8 cellular contexts compared by ENCODE assay signal in genomic region chr7:2231992-2232765, GRCh38.
DNase-seq lines count a peak whose midpoint lies in the region; ATAC-seq and TF ChIP-seq lines count a peak whose summit lies in the region.

No MANE protein-coding gene starts in this region.

- peaks cover 48 to 50% of the 10 kb centered on the region in 2 donors for H3K36me3 Mint-ChIP-seq in stimulated activated naive B cell treated with anti-CD40 and anti-IgM and Interleukin-4, amounts not matched to agents 10 μg/mL and 1 μg/mL and 100 μg/mL, for 72 hours

- H3K27ac Mint-ChIP-seq in stimulated activated naive B cell treated with anti-CD40 and anti-IgM and Interleukin-4, amounts not matched to agents 10 μg/mL and 1 μg/mL and 100 μg/mL, for 72 hours, result peak overlapping the region; percentile 91

- peaks cover 2% of the 10 kb centered on the region in 2 donors for H3K9me3 Mint-ChIP-seq in stimulated activated naive B cell treated with anti-CD40 and anti-IgM and Interleukin-4, amounts not matched to agents 10 μg/mL and 1 μg/mL and 100 μg/mL, for 72 hours

- in situ Hi-C loops in astrocyte of the spinal cord (cut with HindIII; ENCODE audit: low sequenced_read_pairs), result no loop called here

- ATAC-seq in HG02623 (IDR thresholded peaks at IDR 0.05; ENCODE audit: unreplicated experiment), result peak; percentile 27
- ATAC-seq in stimulated activated naive B cell treated with anti-CD40 and anti-IgM and Interleukin-4, amounts not matched to agents 10 μg/mL and 1 μg/mL and 100 μg/mL, for 72 hours (replicated peaks), result peak; percentile 41 to 48

- no peak for TF ChIP-seq CTCF in astrocyte of the spinal cord (IDR thresholded peaks at IDR 0.05; ENCODE audit: low read depth, low read length)

- peaks cover 32 to 61% of the 10 kb centered on the region in 2 donors for H3K4me1 Mint-ChIP-seq in stimulated activated naive B cell treated with anti-CD40 and anti-IgM and Interleukin-4, amounts not matched to agents 10 μg/mL and 1 μg/mL and 100 μg/mL, for 72 hours

- peak overlapping the region; percentile 78 for H3K4me3 ChIP-seq in astrocyte of the spinal cord (ENCODE audit: low read depth, low read length)

- no peaks in the 10 kb centered on the region for H3K27me3 Mint-ChIP-seq in stimulated activated naive B cell treated with anti-CD40 and anti-IgM and Interleukin-4, amounts not matched to agents 10 μg/mL and 1 μg/mL and 100 μg/mL, for 72 hours

- H3K4me3 Mint-ChIP-seq in stimulated activated naive B cell treated with anti-CD40 and anti-IgM and Interleukin-4, amounts not matched to agents 10 μg/mL and 1 μg/mL and 100 μg/mL, for 72 hours, result peak overlapping the region; percentile 92 to 93

- peak; percentile 69 for DNase-seq in NCI-H1092 treated with DMSO at 0.1 percent for 48 hours (lab: John Stamatoyannopoulos, UW)
- no peak for DNase-seq in NCI-H1092 (lab: John Stamatoyannopoulos, UW)
- DNase-seq in NCI-H69 (lab: John Stamatoyannopoulos, UW), result peak; percentile 59
- DNase-seq in astrocyte of the spinal cord (ENCODE audit: low read depth, low spot score), result no peak
- DNase-seq in iris pigment epithelial cell (ENCODE audit: low read depth), result peak; percentile 17
- no peak for DNase-seq in stimulated activated naive B cell treated with anti-CD40 and anti-IgM and Interleukin-4, amounts not matched to agents 10 μg/mL and 1 μg/mL and 100 μg/mL, for 72 hours
- DNase-seq in Kasumi-1 (lab: John Stamatoyannopoulos, UW), result no peak

Comparison
In these comparisons a context has a peak if more than half of its experiments do, and no peak if none do; other contexts are left out.
1. DNase-seq: peak in NCI-H1092 treated with DMSO at 0.1 percent for 48 hours (single experiment), NCI-H69 (single experiment) and iris pigment epithelial cell (single experiment); none in NCI-H1092 (single experiment), astrocyte of the spinal cord (single experiment), stimulated activated naive B cell treated with anti-CD40 and anti-IgM and Interleukin-4, amounts not matched to agents 10 μg/mL and 1 μg/mL and 100 μg/mL, for 72 hours (single experiment) and Kasumi-1 (0 of 2).